15 cellular contexts compared by ENCODE assay signal in the genomic region with DNA sequence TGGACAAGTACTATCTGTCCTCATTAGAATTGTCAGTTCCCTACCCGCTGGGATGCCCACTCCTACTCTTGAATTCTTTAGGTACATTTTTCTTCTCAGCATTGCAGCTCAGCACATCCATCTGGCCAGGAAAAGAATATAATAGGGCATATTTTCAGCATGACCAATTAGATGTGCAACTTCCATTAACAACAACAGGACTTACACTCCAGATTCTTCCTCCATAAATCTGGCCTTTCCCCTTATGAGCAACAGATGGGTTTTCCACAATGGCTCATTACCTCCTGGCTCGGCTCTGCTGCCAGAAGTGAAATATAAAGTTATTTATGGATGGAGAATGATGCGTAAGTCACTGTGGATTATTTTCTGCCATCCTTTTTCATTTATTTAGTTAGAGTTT.
DNase-seq lines count a peak whose midpoint lies in the region; ATAC-seq, FAIRE-seq and TF ChIP-seq lines count a peak whose summit lies in the region.
"Had no signal": no experiment of that assay in that cellular context is flagged by ENCODE, and none has a peak within 500 bp of the region (broad histone marks: within the 10 kb centered on the region; RNA-seq: fewer than 3 reads in every experiment).

No MANE protein-coding gene starts in this region.

- peak; percentile 76 for FAIRE-seq in astrocyte (lab: Jason Lieb, UNC)

- H3K9me3 ChIP-seq in A673 (ENCODE audit: low read depth, low read length, poor library complexity, severe bottlenecking) (peaks cover 4% of the 10 kb centered on the region), GM23248 (ENCODE audit: low read depth) (no peaks in the 10 kb centered on the region), astrocyte (ENCODE audit: insufficient read depth, low read depth, low read length) (no peaks in the 10 kb centered on the region)
- H3K9me3 ChIP-seq: ovary had no signal

- H3F3A ChIP-seq in GM23248 (ENCODE audit: insufficient read depth), result peaks cover 35% of the 10 kb centered on the region

- H3K27ac ChIP-seq in A673 (ENCODE audit: low read depth, low read length, poor library complexity, severe bottlenecking), result no peak overlapping the region
- peak overlapping the region; percentile 46 for H3K27ac ChIP-seq in GM23248
- H3K27ac ChIP-seq in astrocyte (ENCODE audit: low read depth, low read length), result no peak overlapping the region
- no peak overlapping the region for H3K27ac ChIP-seq in foreskin keratinocyte
- H3K27ac ChIP-seq: ovary had no signal

- no peak overlapping the region for H3K4me3 ChIP-seq in A673 (ENCODE audit: low read depth, low read length, poor library complexity, severe bottlenecking)
- no peak overlapping the region for H3K4me3 ChIP-seq in GM23248
- no peak overlapping the region for H3K4me3 ChIP-seq in astrocyte (ENCODE audit: insufficient read depth, low read depth, low read length)
- H3K4me3 ChIP-seq: GM23338, ovary had no signal

- ATAC-seq in foreskin keratinocyte, result peak; percentile 59
- ATAC-seq: activated CD8-positive, alpha-beta T cell treated with anti-CD3 and anti-CD28 coated beads, Interleukin-2, amount 10 ng/mL, durations not matched to agents 7 days and 5 days; GM23338 had no signal

- H3K27ac Mint-ChIP-seq in astrocyte (ENCODE audit: unreplicated experiment) (no peak overlapping the region), endothelial cell (ENCODE audit: unreplicated experiment) (no peak overlapping the region)
- no peak overlapping the region for H3K27ac Mint-ChIP-seq in T-helper 2 cell treated with Interferon-gamma antibody and Interleukin-4, amounts not matched to agents 5 μg/mL and 100 μg/mL, for 36 hours
- H3K27ac Mint-ChIP-seq: activated CD8-positive, alpha-beta T cell treated with anti-CD3 and anti-CD28 coated beads, Interleukin-2, amount 10 ng/mL, durations not matched to agents 7 days and 5 days; GM23338 had no signal

- H2AFZ ChIP-seq in GM23248, result no peak overlapping the region
- H2AFZ ChIP-seq in astrocyte (ENCODE audit: low read depth, low read length), result no peak overlapping the region
- H2AFZ ChIP-seq: GM23338 had no signal

- H3K36me3 ChIP-seq in A673 (ENCODE audit: insufficient read depth, low read length, poor library complexity, severe bottlenecking) (no peaks in the 10 kb centered on the region), GM23248 (ENCODE audit: low read depth) (no peaks in the 10 kb centered on the region), astrocyte (ENCODE audit: insufficient read depth, low read length) (no peaks in the 10 kb centered on the region)
- H3K36me3 ChIP-seq: ovary had no signal

- H3K36me3 Mint-ChIP-seq in astrocyte (ENCODE audit: low read depth, unreplicated experiment) (no peaks in the 10 kb centered on the region), endothelial cell (ENCODE audit: low read depth, unreplicated experiment) (no peaks in the 10 kb centered on the region)
- no peaks in the 10 kb centered on the region for H3K36me3 Mint-ChIP-seq in T-helper 2 cell treated with Interferon-gamma antibody and Interleukin-4, amounts not matched to agents 5 μg/mL and 100 μg/mL, for 36 hours (ENCODE audit: low read depth)

- in situ Hi-C loops in GM23248 (cut with MboI), result no loop called here

- BruUV-seq in A673 (replicated peaks; lab: Mats Ljungman, UMichigan), result no TSS peak

- H3K27me3 ChIP-seq in A673 (replicated peaks; ENCODE audit: insufficient read depth, low read depth, low read length, poor library complexity), result no peaks in the 10 kb centered on the region
- H3K27me3 ChIP-seq in GM23248 (replicated peaks; ENCODE audit: insufficient read depth), result no peaks in the 10 kb centered on the region
- no peaks in the 10 kb centered on the region for H3K27me3 ChIP-seq in astrocyte (ENCODE audit: insufficient read depth, low read length)
- no peaks in the 10 kb centered on the region for H3K27me3 ChIP-seq in foreskin keratinocyte
- H3K27me3 ChIP-seq: ovary had no signal

- H3K4me3 Mint-ChIP-seq in astrocyte (ENCODE audit: unreplicated experiment) (no peak overlapping the region), endothelial cell (ENCODE audit: unreplicated experiment) (no peak overlapping the region)
- no peak overlapping the region for H3K4me3 Mint-ChIP-seq in T-helper 2 cell treated with Interferon-gamma antibody and Interleukin-4, amounts not matched to agents 5 μg/mL and 100 μg/mL, for 36 hours
- H3K4me3 Mint-ChIP-seq: activated CD8-positive, alpha-beta T cell treated with anti-CD3 and anti-CD28 coated beads, Interleukin-2, amount 10 ng/mL, durations not matched to agents 7 days and 5 days; GM23338 had no signal

- 4 to 12% methylated on average over 3 of the region's 3 CpGs for WGBS in GM23248 (ENCODE audit: low coverage in 1 of 2, low lambda C conversion rate in 2 of 2, missing lambda C conversion rate in 2 of 2), 2 experiments

- H3K9ac ChIP-seq in GM23248, result no peak overlapping the region
- H3K9ac ChIP-seq in astrocyte (ENCODE audit: low read length), result no peak overlapping the region

- POLR2A ChIA-PET in A673 (lab: Charles Lee; ENCODE audit: low non-redundant PET), result no interaction called here

- peaks cover under 1% of the 10 kb centered on the region for H3K4me1 Mint-ChIP-seq in astrocyte (ENCODE audit: low read depth, unreplicated experiment)
- H3K4me1 Mint-ChIP-seq in endothelial cell (ENCODE audit: unreplicated experiment), result no peaks in the 10 kb centered on the region
- no peaks in the 10 kb centered on the region for H3K4me1 Mint-ChIP-seq in T-helper 2 cell treated with Interferon-gamma antibody and Interleukin-4, amounts not matched to agents 5 μg/mL and 100 μg/mL, for 36 hours (ENCODE audit: low read depth)

- TF ChIP-seq CTCF in A673 (conservative IDR thresholded peaks at IDR 0.05; ENCODE audit: low read depth, low read length) (no peak), astrocyte (IDR thresholded peaks at IDR 0.05; ENCODE audit: insufficient read depth, low read depth, low read length) (no peak), foreskin keratinocyte (conservative IDR thresholded peaks at IDR 0.05) (no peak), endothelial cell (IDR thresholded peaks at IDR 0.05; ENCODE audit: unreplicated experiment) (no peak)

- DNase-seq in A673 (ENCODE audit: low spot score) (peak; percentile 49), GM23248 (peak; percentile 89), astrocyte (ENCODE audit: low read depth) (peak; percentile 95), foreskin keratinocyte (peak; percentile 22 to 68), LoVo (ENCODE audit: low spot score) (no peak), endothelial cell (ENCODE audit: low spot score) (no peak), NCI-H1417 treated with DMSO at 0.1 percent for 48 hours (lab: John Stamatoyannopoulos, UW) (no peak)
- no peak for DNase-seq in T-helper 2 cell treated with Interferon-gamma antibody and Interleukin-4, amounts not matched to agents 5 μg/mL and 100 μg/mL, for 36 hours (ENCODE audit: low spot score)
- DNase-seq: ACHN; activated CD8-positive, alpha-beta T cell treated with anti-CD3 and anti-CD28 coated beads, Interleukin-2, amount 10 ng/mL, durations not matched to agents 7 days and 5 days; activated effector memory CD4-positive, alpha-beta T cell treated with anti-CD3 and anti-CD28 coated beads, Interleukin-2, amount 50 U/mL, for 16 hours; caudate nucleus; erythroblast; ovary had no signal

- H3K79me2 ChIP-seq in GM23248 (ENCODE audit: insufficient read depth) (no peaks in the 10 kb centered on the region), astrocyte (ENCODE audit: insufficient read depth, low read length) (no peaks in the 10 kb centered on the region)

- CTCF ChIA-PET in A673 (lab: Charles Lee), result no interaction called here

- peaks cover 2% of the 10 kb centered on the region for H3K9me3 Mint-ChIP-seq in astrocyte (ENCODE audit: unreplicated experiment)
- H3K9me3 Mint-ChIP-seq in endothelial cell (ENCODE audit: unreplicated experiment), result no peaks in the 10 kb centered on the region
- H3K9me3 Mint-ChIP-seq in T-helper 2 cell treated with Interferon-gamma antibody and Interleukin-4, amounts not matched to agents 5 μg/mL and 100 μg/mL, for 36 hours, result no peaks in the 10 kb centered on the region

- no peaks in the 10 kb centered on the region for H3K27me3 Mint-ChIP-seq in astrocyte (ENCODE audit: low read depth, unreplicated experiment)
- H3K27me3 Mint-ChIP-seq in endothelial cell (ENCODE audit: unreplicated experiment), result peaks cover 2% of the 10 kb centered on the region
- H3K27me3 Mint-ChIP-seq in T-helper 2 cell treated with Interferon-gamma antibody and Interleukin-4, amounts not matched to agents 5 μg/mL and 100 μg/mL, for 36 hours (ENCODE audit: low read depth), result peaks cover 2% of the 10 kb centered on the region

- no peaks in the 10 kb centered on the region for H4K20me1 ChIP-seq in GM23248 (ENCODE audit: insufficient read depth)
- H4K20me1 ChIP-seq in astrocyte (ENCODE audit: insufficient read depth, low read length), result no peaks in the 10 kb centered on the region

- H3K4me2 ChIP-seq in GM23248 (ENCODE audit: unreplicated experiment) (peak overlapping the region; percentile 27), astrocyte (ENCODE audit: low read length) (peak overlapping the region; percentile 1)
- H3K4me2 ChIP-seq: GM23338 had no signal

- H3K9me2 ChIP-seq in GM23248 (ENCODE audit: insufficient read depth), result no peaks in the 10 kb centered on the region

- intact Hi-C loops in A673 (cut with micrococcal nuclease; ENCODE audit: unreplicated experiment), result no loop called here

- H3K4me1 ChIP-seq in A673 (ENCODE audit: insufficient read depth, low read length, poor library complexity, severe bottlenecking) (peaks cover 6% of the 10 kb centered on the region), GM23248 (ENCODE audit: insufficient read depth) (peaks cover 32% of the 10 kb centered on the region), astrocyte (ENCODE audit: insufficient read depth, low read length) (peaks cover 4% of the 10 kb centered on the region), foreskin keratinocyte (no peaks in the 10 kb centered on the region)

Comparison
In these comparisons a context has a peak if more than half of its experiments do, and no peak if none do; other contexts are left out.
1. DNase-seq: peak in A673 (single experiment), GM23248 (single experiment), astrocyte (single experiment) and foreskin keratinocyte (2 of 2); none in LoVo (single experiment), endothelial cell (single experiment), NCI-H1417 treated with DMSO at 0.1 percent for 48 hours (single experiment) and T-helper 2 cell treated with Interferon-gamma antibody and Interleukin-4, amounts not matched to agents 5 μg/mL and 100 μg/mL, for 36 hours (single experiment).